Comparison of ENCODE assay signal across 22 cellular contexts in genomic region chr13:113060557-113061270, GRCh38. TPM values are rescaled to one million over a fixed set of nuclear protein-coding genes. Genes with fewer than 3 reads are reported as not detected.
DNase-seq lines count a peak whose midpoint lies in the region; ATAC-seq and TF ChIP-seq lines count a peak whose summit lies in the region.
"Had no signal": no experiment of that assay in that cellular context is flagged by ENCODE, and none has a peak within 500 bp of the region (broad histone marks: within the 10 kb centered on the region; RNA-seq: fewer than 3 reads in every experiment).

No MANE protein-coding gene starts in this region.

- H3K27ac ChIP-seq in right atrium auricular region (no peak overlapping the region), left ventricle myocardium inferior (replicated peaks) (no peak overlapping the region)
- H3K27ac ChIP-seq: RWPE1 had no signal

- TF ChIP-seq CTCF in right atrium auricular region (IDR thresholded peaks at IDR 0.05) = no peak
- TF ChIP-seq CTCF in left ventricle myocardium inferior (IDR thresholded peaks at IDR 0.05; ENCODE audit: borderline replicate concordance) = no peak
- no peak for TF ChIP-seq CTCF in endothelial cell (IDR thresholded peaks at IDR 0.05; ENCODE audit: unreplicated experiment)

- H3K4me1 ChIP-seq in right atrium auricular region (no peaks in the 10 kb centered on the region), left ventricle myocardium inferior (no peaks in the 10 kb centered on the region)
- H3K4me1 ChIP-seq: BE2C had no signal

- H3K4me1 Mint-ChIP-seq in endothelial cell (ENCODE audit: unreplicated experiment) = no peaks in the 10 kb centered on the region
- H3K4me1 Mint-ChIP-seq: CD4-positive, alpha-beta memory T cell had no signal

- ATAC-seq in Right ventricle myocardium superior (ENCODE audit: poor library complexity) = no peak
- no peak for ATAC-seq in HG02840 (IDR thresholded peaks at IDR 0.05; ENCODE audit: low FRiP score, unreplicated experiment)
- ATAC-seq: PC-3 had no signal

- H3K4me3 ChIP-seq in right atrium auricular region = no peak overlapping the region
- H3K4me3 ChIP-seq in left ventricle myocardium inferior = no peak overlapping the region
- H3K4me3 ChIP-seq: GM23338 had no signal

- peaks cover 9% of the 10 kb centered on the region for H3K27me3 Mint-ChIP-seq in endothelial cell (ENCODE audit: unreplicated experiment)
- H3K27me3 Mint-ChIP-seq: CD4-positive, alpha-beta memory T cell had no signal

- peaks cover 3% of the 10 kb centered on the region for H3K36me3 Mint-ChIP-seq in endothelial cell (ENCODE audit: low read depth, unreplicated experiment)

- no peaks in the 10 kb centered on the region for H3K27me3 ChIP-seq in right atrium auricular region
- no peaks in the 10 kb centered on the region for H3K27me3 ChIP-seq in left ventricle myocardium inferior (ENCODE audit: low read depth)
- H3K27me3 ChIP-seq: BE2C had no signal

- no peaks in the 10 kb centered on the region for H3K9me3 ChIP-seq in right atrium auricular region
- H3K9me3 ChIP-seq in left ventricle myocardium inferior (replicated peaks) = no peaks in the 10 kb centered on the region
- H3K9me3 ChIP-seq: BE2C had no signal

- H3K4me3 Mint-ChIP-seq in endothelial cell (ENCODE audit: unreplicated experiment) = no peak overlapping the region
- H3K4me3 Mint-ChIP-seq: CD4-positive, alpha-beta memory T cell; GM23338 had no signal

- H3K27ac Mint-ChIP-seq in endothelial cell (ENCODE audit: unreplicated experiment) = no peak overlapping the region
- H3K27ac Mint-ChIP-seq: CD4-positive, alpha-beta memory T cell; GM23338 had no signal

- peak; percentile 17 for DNase-seq in Right ventricle myocardium superior
- no peak for DNase-seq in right atrium auricular region (ENCODE audit: low spot score)
- DNase-seq in left ventricle myocardium inferior = peak; percentile 5
- DNase-seq in posterior vena cava (ENCODE audit: low spot score) = peak; percentile 76
- no peak for DNase-seq in NCI-H82 treated with DMSO at 0.1 percent for 48 hours (lab: John Stamatoyannopoulos, UW; ENCODE audit: unreplicated experiment)
- no peak for DNase-seq in endothelial cell (ENCODE audit: low spot score)
- no peak for DNase-seq in activated CD4-positive, alpha-beta T cell treated with anti-CD3 and anti-CD28 coated beads for 48 hours
- DNase-seq: 8988T; BE2C; Calu3; CD4-positive, alpha-beta memory T cell; DMS53; KG1; NCI-H1436; NCI-H2029; NCI-H774; PC-3 had no signal

- no peaks in the 10 kb centered on the region for H3K9me3 Mint-ChIP-seq in endothelial cell (ENCODE audit: unreplicated experiment)
- H3K9me3 Mint-ChIP-seq: GM23338 had no signal

- H3K36me3 ChIP-seq in right atrium auricular region = peaks cover 2% of the 10 kb centered on the region
- peaks cover 13% of the 10 kb centered on the region for H3K36me3 ChIP-seq in left ventricle myocardium inferior
- H3K36me3 ChIP-seq: BE2C had no signal

- intact Hi-C loops in Right ventricle myocardium superior (cut with DNase I) = no loop called here
- intact Hi-C loops in left ventricle myocardium inferior (cut with micrococcal nuclease) = no loop called here
- intact Hi-C loops in posterior vena cava (cut with DNase I) = no loop called here

RNA-seq across cellular contexts. Expression of gene F7, which starts 44.9 kb away (rescaled TPM):
- total RNA-seq in Right ventricle myocardium superior (0.08 TPM), right atrium auricular region (under 1 TPM in 1 of 2 donors, not detected in 1; 0.20 TPM), left ventricle myocardium inferior (not detected), posterior vena cava (under 1 TPM in 1 of 2 donors, not detected in 1; 0.10 TPM), endothelial cell (ENCODE audit: unreplicated experiment) (not detected)
- total RNA-seq: Calu3; CD4-positive, alpha-beta memory T cell; M059J; PC-3; SK-MEL-5 had no signal

Comparison
In these comparisons a context has a peak if more than half of its experiments do, and no peak if none do; other contexts are left out.
1. DNase-seq: peak in Right ventricle myocardium superior (single experiment), left ventricle myocardium inferior (single experiment) and posterior vena cava (single experiment); none in right atrium auricular region (single experiment), NCI-H82 treated with DMSO at 0.1 percent for 48 hours (single experiment), endothelial cell (single experiment) and activated CD4-positive, alpha-beta T cell treated with anti-CD3 and anti-CD28 coated beads for 48 hours (single experiment).